ENCODE assay signal across 17 cellular contexts in the genomic region with DNA sequence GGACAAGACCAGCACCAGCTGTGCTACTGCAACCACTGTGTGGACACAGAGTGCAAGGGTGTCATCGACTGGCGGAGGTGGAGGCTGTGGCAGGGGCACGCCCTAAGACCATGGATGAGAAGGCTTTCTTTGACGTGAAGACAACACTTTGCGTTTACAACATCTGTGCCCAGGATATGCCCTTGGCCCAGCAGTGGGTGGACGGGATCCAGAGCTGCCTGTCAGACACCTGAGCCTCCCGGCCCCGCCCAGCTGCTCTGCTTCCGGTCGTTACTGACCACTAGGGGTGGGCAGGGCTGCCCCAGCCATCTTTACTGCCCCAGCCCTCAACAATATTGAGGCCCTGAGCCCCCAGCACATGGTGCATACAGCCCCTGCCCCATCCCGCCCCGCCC. TPM values are rescaled to one million over a fixed set of nuclear protein-coding genes. Genes with fewer than 3 reads are reported as not detected.
A peak's percentile ranks its signal among the peaks of the same experiment; 100 is the strongest.
DNase-seq lines count a peak whose midpoint lies in the region; ATAC-seq, FAIRE-seq and TF ChIP-seq lines count a peak whose summit lies in the region.
"Had no signal": no experiment of that assay in that cellular context is flagged by ENCODE, and none has a peak within 500 bp of the region (broad histone marks: within the 10 kb centered on the region; RNA-seq: fewer than 3 reads in every experiment).

No MANE protein-coding gene starts in this region.

- H3K9ac ChIP-seq in HepG2 (ENCODE audit: insufficient read depth, low read depth, low read length): no peak overlapping the region

- H3K79me2 ChIP-seq in HepG2 (ENCODE audit: insufficient read depth, low read length): no peaks in the 10 kb centered on the region

- H4K20me1 ChIP-seq in HepG2 (ENCODE audit: insufficient read depth, low read length): no peaks in the 10 kb centered on the region

- H2AFZ ChIP-seq in HepG2 (ENCODE audit: low read length): no peak overlapping the region

- H3K4me3 ChIP-seq in HepG2 (replicated peaks in 1 of 3; ENCODE audit: insufficient read depth in 1 of 3, low read depth in 2 of 3, low read length in 3 of 3) (no peak overlapping the region), right lobe of liver (no peak overlapping the region), sigmoid colon (no peak overlapping the region)
- H3K4me3 ChIP-seq: GM12878, SK-N-MC had no signal

- peak overlapping the region; percentile 62; the same call in 1 of the 2 replicates for H3K4me2 ChIP-seq in HepG2 (ENCODE audit: low read depth, low read length)

- no peaks in the 10 kb centered on the region for H3K9me3 ChIP-seq in HepG2 (ENCODE audit: low read length)
- no peaks in the 10 kb centered on the region for H3K9me3 ChIP-seq in right lobe of liver
- H3K9me3 ChIP-seq in sigmoid colon: no peaks in the 10 kb centered on the region

- 42% methylated on average over 2 of the region's 12 CpGs for WGBS in HepG2 (ENCODE audit: low lambda C conversion rate)
- no CpG with 5 or more reads among the region's 12 CpGs for WGBS in right lobe of liver (ENCODE audit: insufficient coverage, low coverage, low lambda C conversion rate, missing lambda C conversion rate)
- WGBS in sigmoid colon, 2 donors: 47 to 73% methylated on average over 12 of the region's 12 CpGs

- CTCF ChIA-PET in HepG2 (lab: Yijun Ruan, JAX; ENCODE audit: low intra/inter-chr PET ratio, low total read pairs): no interaction called here

- in situ Hi-C loops in HepG2 (cut with HindIII; ENCODE audit: extremely low pct_ligation_motif_present, low pct_unique_long_range_greater_than_20kb): no loop called here

- no peak for TF ChIP-seq POLR2A in HepG2 (IDR thresholded peaks at IDR 0.05; ENCODE audit: insufficient read depth in 1 of 2, low read depth in 2 of 2, low read length in 2 of 2)
- TF ChIP-seq POLR2A in right lobe of liver (IDR thresholded peaks at IDR 0.05): no peak
- no peak for TF ChIP-seq POLR2A in sigmoid colon (IDR thresholded peaks at IDR 0.05)

- POLR2A ChIA-PET in HepG2 (lab: Yijun Ruan, JAX): interaction anchor here (2.6 kb wide), 1 partner anchor 28 kb away, joined by 8 read pairs; no protein-coding TSS in a partner anchor

- no peak for TF ChIP-seq CTCF in HepG2 (CRISPR knock-in tag; IDR thresholded peaks at IDR 0.05)
- TF ChIP-seq CTCF in right lobe of liver (IDR thresholded peaks at IDR 0.05): no peak
- no peak for TF ChIP-seq CTCF in sigmoid colon (IDR thresholded peaks at IDR 0.05)

- peak; percentile 15; the same call in 1 of the 3 replicates for ATAC-seq in HepG2
- no peak for ATAC-seq in right lobe of liver
- no peak for ATAC-seq in left ventricle myocardium superior
- no peak for ATAC-seq in GM19035 (IDR thresholded peaks at IDR 0.05; ENCODE audit: unreplicated experiment)
- no peak for ATAC-seq in GM18502 (IDR thresholded peaks at IDR 0.05; ENCODE audit: poor library complexity, unreplicated experiment)
- ATAC-seq: GM12878 had no signal

- BruUV-seq in HepG2 (replicated peaks; lab: Mats Ljungman, UMichigan): no TSS peak

- no peak overlapping the region for H3K27ac ChIP-seq in HepG2 (ENCODE audit: extremely low read length, insufficient read depth, low read length)
- H3K27ac ChIP-seq in right lobe of liver: no peak overlapping the region
- peak overlapping the region; percentile 20 to 56 (median 47) for H3K27ac ChIP-seq in sigmoid colon
- H3K27ac ChIP-seq: C4-2B, HL-60, SK-N-MC had no signal

- FAIRE-seq in HepG2 (lab: Jason Lieb, UNC): no peak
- FAIRE-seq: GM12878, HTR-8/SVneo had no signal

- H3K36me3 ChIP-seq in HepG2 (replicated peaks in 1 of 2; ENCODE audit: control insufficient read depth in 1 of 2, insufficient read depth in 2 of 2, low read length in 2 of 2) (no peaks in the 10 kb centered on the region), right lobe of liver (no peaks in the 10 kb centered on the region), sigmoid colon (no peaks in the 10 kb centered on the region)

- no peak for TF ChIP-seq RAD21 in HepG2 (CRISPR knock-in tag; IDR thresholded peaks at IDR 0.05)

- intact Hi-C loops in HepG2 (cut with micrococcal nuclease; ENCODE audit: unreplicated experiment): no loop called here
- intact Hi-C loops in right lobe of liver (cut with DNase I): no loop called here
- intact Hi-C loops in left ventricle myocardium superior (cut with micrococcal nuclease): no loop called here
- intact Hi-C loops in sigmoid colon (cut with DNase I): no loop called here

- H3K27me3 ChIP-seq in HepG2 (ENCODE audit: control insufficient read depth in 1 of 2, insufficient read depth in 2 of 2, low read length in 2 of 2) (peaks cover 4 to 34% of the 10 kb centered on the region in 2 experiments; a peak in 4 of 5 replicates), right lobe of liver (no peaks in the 10 kb centered on the region), sigmoid colon (peaks cover 0 to 23% (median 0%) of the 10 kb centered on the region in 3 donors)

- TF ChIP-seq EP300 in HepG2 (IDR thresholded peaks at IDR 0.05; ENCODE audit: low read depth in 2 of 2, low read length in 2 of 2) (no peak), HepG2 (CRISPR knock-in tag; IDR thresholded peaks at IDR 0.05; ENCODE audit: borderline replicate concordance) (no peak), sigmoid colon (IDR thresholded peaks at IDR 0.05) (no peak)

- no peak for DNase-seq in HepG2 (ENCODE audit: low spot score)
- DNase-seq in right lobe of liver: no peak
- DNase-seq in left ventricle myocardium superior: peak; percentile 39
- no peak for DNase-seq in sigmoid colon
- DNase-seq in NK-92 treated with Interleukin-12 subunit alpha and Interleukin-12 subunit beta, amount 100 ng/mL, for 24 hours (lab: John Stamatoyannopoulos, UW): no peak
- DNase-seq: DMS 273 treated with DMSO at 0.1 percent for 48 hours, GDM1, HCEC 1CT, NCI-H187 treated with DMSO at 0.1 percent for 48 hours, NCI-H748 treated with DMSO at 0.1 percent for 48 hours had no signal

- H3K4me1 ChIP-seq in HepG2 (ENCODE audit: insufficient read depth, low read length) (peaks cover 55% of the 10 kb centered on the region), right lobe of liver (no peaks in the 10 kb centered on the region), sigmoid colon (peaks cover 0 to 12% (median 5%) of the 10 kb centered on the region in 4 donors)

RNA-seq across cellular contexts. Expression of a gene that starts 21.4 kb away (rescaled TPM):
- total RNA-seq in HepG2 (2016; rRNA removed; fragmentation: Illumina TruSeq; extraction: Trizol) (not detected in 2 replicates), right lobe of liver (under 1 TPM in 1 of 6 experiments, not detected in 5; 0.44 TPM), left ventricle myocardium superior (not detected), sigmoid colon (not detected)
- total RNA-seq in HepG2 (2016; cell fraction: cytosol; rRNA removed; fragmentation: Illumina TruSeq; extraction: Trizol; ENCODE audit: low read depth): not detected in 2 replicates
- total RNA-seq in HepG2 (2016; cell fraction: insoluble cytoplasmic fraction; rRNA removed; fragmentation: Illumina TruSeq; extraction: Trizol): 0.24 TPM in 1 of 2 replicates, not detected in the other
- not detected in 2 replicates for total RNA-seq in HepG2 (2016; cell fraction: membrane; rRNA removed; fragmentation: Illumina TruSeq; extraction: Trizol)
- not detected in 2 replicates for total RNA-seq in HepG2 (2016; cell fraction: nucleus; rRNA removed; fragmentation: Illumina TruSeq; extraction: Trizol)
- polyA plus RNA-seq in HepG2 (2011; rRNA removed) (1.9 and 3.7 TPM in 2 replicates), sigmoid colon (1 to 10 TPM in 2 of 3 donors, not detected in 1; 2.0 to 8.4 TPM)
- polyA plus RNA-seq in HepG2 (2011; cell fraction: cytosol; rRNA removed): 2.1 TPM in 2 replicates
- polyA plus RNA-seq in HepG2 (2011; cell fraction: nucleus; rRNA removed): 0.90 and 2.1 TPM in 2 replicates
- 0.77 and 4.3 TPM in 2 replicates for polyA plus RNA-seq in HepG2 (2012)
- polyA plus RNA-seq in HepG2 (2016; cell fraction: cytosol; fragmentation: Illumina TruSeq; extraction: Trizol; ENCODE audit: low read depth): not detected in 2 replicates
- polyA plus RNA-seq in HepG2 (2016; cell fraction: insoluble cytoplasmic fraction; fragmentation: Illumina TruSeq; extraction: Trizol; ENCODE audit: low read depth): not detected in 2 replicates
- not detected in 2 replicates for polyA plus RNA-seq in HepG2 (2016; cell fraction: membrane; fragmentation: Illumina TruSeq; extraction: Trizol; ENCODE audit: low read depth)
- polyA plus RNA-seq in HepG2 (2016; cell fraction: nucleus; fragmentation: Illumina TruSeq; extraction: Trizol; ENCODE audit: insufficient read depth, low read depth): 0.79 and 0.81 TPM in 2 replicates
- 0.56 TPM in 1 of 2 replicates, not detected in the other for polyA minus RNA-seq in HepG2 (2011; rRNA and poly(A)+ RNA removed; ENCODE audit: low replicate concordance)
- polyA minus RNA-seq in HepG2 (2011; cell fraction: cytosol; rRNA and poly(A)+ RNA removed): 2.6 TPM in 1 of 2 replicates, not detected in the other
- polyA minus RNA-seq in HepG2 (2011; cell fraction: nucleus; rRNA and poly(A)+ RNA removed): not detected in 2 replicates
- total RNA-seq: GM12878 had no signal
- polyA plus RNA-seq: GM12878 had no signal

RNA-seq across cellular contexts. Expression of a gene that starts 32.6 kb away (rescaled TPM):
- not detected in 2 replicates for total RNA-seq in HepG2 (2016; rRNA removed; fragmentation: Illumina TruSeq; extraction: Trizol)
- total RNA-seq in HepG2 (2016; cell fraction: cytosol; rRNA removed; fragmentation: Illumina TruSeq; extraction: Trizol; ENCODE audit: low read depth): not detected in 2 replicates
- not detected in 2 replicates for total RNA-seq in HepG2 (2016; cell fraction: insoluble cytoplasmic fraction; rRNA removed; fragmentation: Illumina TruSeq; extraction: Trizol)
- total RNA-seq in HepG2 (2016; cell fraction: membrane; rRNA removed; fragmentation: Illumina TruSeq; extraction: Trizol): not detected in 2 replicates
- not detected in 2 replicates for total RNA-seq in HepG2 (2016; cell fraction: nucleus; rRNA removed; fragmentation: Illumina TruSeq; extraction: Trizol)
- polyA plus RNA-seq in HepG2 (2011; rRNA removed): not detected in 2 replicates
- not detected in 2 replicates for polyA plus RNA-seq in HepG2 (2011; cell fraction: cytosol; rRNA removed)
- not detected in 2 replicates for polyA plus RNA-seq in HepG2 (2011; cell fraction: nucleus; rRNA removed)
- polyA plus RNA-seq in HepG2 (2012): 0.92 and 1.8 TPM in 2 replicates
- not detected in 2 replicates for polyA plus RNA-seq in HepG2 (2016; cell fraction: cytosol; fragmentation: Illumina TruSeq; extraction: Trizol; ENCODE audit: low read depth)
- not detected in 2 replicates for polyA plus RNA-seq in HepG2 (2016; cell fraction: insoluble cytoplasmic fraction; fragmentation: Illumina TruSeq; extraction: Trizol; ENCODE audit: low read depth)
- not detected in 2 replicates for polyA plus RNA-seq in HepG2 (2016; cell fraction: membrane; fragmentation: Illumina TruSeq; extraction: Trizol; ENCODE audit: low read depth)
- polyA plus RNA-seq in HepG2 (2016; cell fraction: nucleus; fragmentation: Illumina TruSeq; extraction: Trizol; ENCODE audit: insufficient read depth, low read depth): not detected in 2 replicates
- polyA minus RNA-seq in HepG2 (2011; rRNA and poly(A)+ RNA removed; ENCODE audit: low replicate concordance): not detected in 2 replicates
- polyA minus RNA-seq in HepG2 (2011; cell fraction: cytosol; rRNA and poly(A)+ RNA removed): not detected in 2 replicates
- not detected in 2 replicates for polyA minus RNA-seq in HepG2 (2011; cell fraction: nucleus; rRNA and poly(A)+ RNA removed)
- total RNA-seq in right lobe of liver: 1 to 10 TPM in 2 of 6 experiments, under 1 TPM in 2, not detected in 2; 0.27 to 2.3 (median 1.3) TPM
- total RNA-seq in left ventricle myocardium superior: 5.5 TPM
- total RNA-seq in sigmoid colon: not detected
- polyA plus RNA-seq in sigmoid colon: 1 to 10 TPM in 1 of 3 donors, under 1 TPM in 1, not detected in 1; 0.92 to 8.6 TPM
- total RNA-seq: GM12878 had no signal

RNA-seq across cellular contexts. Expression of a gene that starts 46.0 kb away (rescaled TPM):
- total RNA-seq in HepG2 (2016; rRNA removed; fragmentation: Illumina TruSeq; extraction: Trizol) (47.7 and 76.0 TPM in 2 replicates), right lobe of liver (10 to 100 TPM; 33.5 to 75.1 (median 43.0) TPM), left ventricle myocardium superior (35.8 TPM), sigmoid colon (10 to 100 TPM; 46.6 to 86.7 (median 66.6) TPM)
- total RNA-seq in HepG2 (2016; cell fraction: cytosol; rRNA removed; fragmentation: Illumina TruSeq; extraction: Trizol; ENCODE audit: low read depth): 39.0 and 40.3 TPM in 2 replicates
- total RNA-seq in HepG2 (2016; cell fraction: insoluble cytoplasmic fraction; rRNA removed; fragmentation: Illumina TruSeq; extraction: Trizol): 45.3 and 75.8 TPM in 2 replicates
- 84.9 and 91.5 TPM in 2 replicates for total RNA-seq in HepG2 (2016; cell fraction: membrane; rRNA removed; fragmentation: Illumina TruSeq; extraction: Trizol)
- 48.8 and 56.1 TPM in 2 replicates for total RNA-seq in HepG2 (2016; cell fraction: nucleus; rRNA removed; fragmentation: Illumina TruSeq; extraction: Trizol)
- polyA plus RNA-seq in HepG2 (2011; rRNA removed) (141 and 163 TPM in 2 replicates), sigmoid colon (10 to 100 TPM; 26.4 to 61.2 (median 28.9) TPM)
- polyA plus RNA-seq in HepG2 (2011; cell fraction: cytosol; rRNA removed): 151 and 283 TPM in 2 replicates
- polyA plus RNA-seq in HepG2 (2011; cell fraction: nucleus; rRNA removed): 137 and 147 TPM in 2 replicates
- polyA plus RNA-seq in HepG2 (2012): 61.9 and 67.1 TPM in 2 replicates
- polyA plus RNA-seq in HepG2 (2016; cell fraction: cytosol; fragmentation: Illumina TruSeq; extraction: Trizol; ENCODE audit: low read depth): 45.1 and 45.9 TPM in 2 replicates
- polyA plus RNA-seq in HepG2 (2016; cell fraction: insoluble cytoplasmic fraction; fragmentation: Illumina TruSeq; extraction: Trizol; ENCODE audit: low read depth): 53.5 and 55.6 TPM in 2 replicates
- 73.8 and 79.8 TPM in 2 replicates for polyA plus RNA-seq in HepG2 (2016; cell fraction: membrane; fragmentation: Illumina TruSeq; extraction: Trizol; ENCODE audit: low read depth)
- 92.2 and 94.4 TPM in 2 replicates for polyA plus RNA-seq in HepG2 (2016; cell fraction: nucleus; fragmentation: Illumina TruSeq; extraction: Trizol; ENCODE audit: insufficient read depth, low read depth)
- 68.1 and 270 TPM in 2 replicates for polyA minus RNA-seq in HepG2 (2011; rRNA and poly(A)+ RNA removed; ENCODE audit: low replicate concordance)
- 85.2 and 94.3 TPM in 2 replicates for polyA minus RNA-seq in HepG2 (2011; cell fraction: cytosol; rRNA and poly(A)+ RNA removed)
- 25.0 and 28.0 TPM in 2 replicates for polyA minus RNA-seq in HepG2 (2011; cell fraction: nucleus; rRNA and poly(A)+ RNA removed)

RNA-seq across cellular contexts. Expression of a gene that starts 54.3 kb away (rescaled TPM):
- total RNA-seq in HepG2 (2016; rRNA removed; fragmentation: Illumina TruSeq; extraction: Trizol): 31.0 and 70.1 TPM in 2 replicates
- 8.1 and 9.3 TPM in 2 replicates for total RNA-seq in HepG2 (2016; cell fraction: cytosol; rRNA removed; fragmentation: Illumina TruSeq; extraction: Trizol; ENCODE audit: low read depth)
- 23.8 and 71.6 TPM in 2 replicates for total RNA-seq in HepG2 (2016; cell fraction: insoluble cytoplasmic fraction; rRNA removed; fragmentation: Illumina TruSeq; extraction: Trizol)
- 22.0 and 25.0 TPM in 2 replicates for total RNA-seq in HepG2 (2016; cell fraction: membrane; rRNA removed; fragmentation: Illumina TruSeq; extraction: Trizol)
- total RNA-seq in HepG2 (2016; cell fraction: nucleus; rRNA removed; fragmentation: Illumina TruSeq; extraction: Trizol): 69.1 and 83.4 TPM in 2 replicates
- polyA plus RNA-seq in HepG2 (2011; rRNA removed): 318 and 361 TPM in 2 replicates
- polyA plus RNA-seq in HepG2 (2011; cell fraction: cytosol; rRNA removed): 268 and 334 TPM in 2 replicates
- polyA plus RNA-seq in HepG2 (2011; cell fraction: nucleus; rRNA removed): 289 and 340 TPM in 2 replicates
- 213 and 215 TPM in 2 replicates for polyA plus RNA-seq in HepG2 (2012)
- 10.1 and 11.2 TPM in 2 replicates for polyA plus RNA-seq in HepG2 (2016; cell fraction: cytosol; fragmentation: Illumina TruSeq; extraction: Trizol; ENCODE audit: low read depth)
- polyA plus RNA-seq in HepG2 (2016; cell fraction: insoluble cytoplasmic fraction; fragmentation: Illumina TruSeq; extraction: Trizol; ENCODE audit: low read depth): 27.4 and 35.7 TPM in 2 replicates
- 15.6 and 19.4 TPM in 2 replicates for polyA plus RNA-seq in HepG2 (2016; cell fraction: membrane; fragmentation: Illumina TruSeq; extraction: Trizol; ENCODE audit: low read depth)
- polyA plus RNA-seq in HepG2 (2016; cell fraction: nucleus; fragmentation: Illumina TruSeq; extraction: Trizol; ENCODE audit: insufficient read depth, low read depth): 135 and 151 TPM in 2 replicates
- polyA minus RNA-seq in HepG2 (2011; rRNA and poly(A)+ RNA removed; ENCODE audit: low replicate concordance): 131 and 463 TPM in 2 replicates
- 175 and 181 TPM in 2 replicates for polyA minus RNA-seq in HepG2 (2011; cell fraction: cytosol; rRNA and poly(A)+ RNA removed)
- polyA minus RNA-seq in HepG2 (2011; cell fraction: nucleus; rRNA and poly(A)+ RNA removed): 85.1 and 85.4 TPM in 2 replicates
- 100 to 1,000 TPM in 2 of 6 experiments, 10 to 100 TPM in 4; 70.2 to 119 (median 93.8) TPM for total RNA-seq in right lobe of liver
- 64.4 TPM for total RNA-seq in left ventricle myocardium superior
- 10 to 100 TPM; 41.1 to 76.2 (median 51.0) TPM for total RNA-seq in sigmoid colon
- 10 to 100 TPM in 2 of 3 donors, 1 to 10 TPM in 1; 5.4 to 40.9 (median 16.2) TPM for polyA plus RNA-seq in sigmoid colon

Comparison
In these comparisons a context has a peak if more than half of its experiments do, and no peak if none do; other contexts are left out.
1. H3K27ac ChIP-seq: peak in sigmoid colon (4 of 4); none in HepG2 (single experiment) and right lobe of liver (0 of 3).